In the genomic region with DNA sequence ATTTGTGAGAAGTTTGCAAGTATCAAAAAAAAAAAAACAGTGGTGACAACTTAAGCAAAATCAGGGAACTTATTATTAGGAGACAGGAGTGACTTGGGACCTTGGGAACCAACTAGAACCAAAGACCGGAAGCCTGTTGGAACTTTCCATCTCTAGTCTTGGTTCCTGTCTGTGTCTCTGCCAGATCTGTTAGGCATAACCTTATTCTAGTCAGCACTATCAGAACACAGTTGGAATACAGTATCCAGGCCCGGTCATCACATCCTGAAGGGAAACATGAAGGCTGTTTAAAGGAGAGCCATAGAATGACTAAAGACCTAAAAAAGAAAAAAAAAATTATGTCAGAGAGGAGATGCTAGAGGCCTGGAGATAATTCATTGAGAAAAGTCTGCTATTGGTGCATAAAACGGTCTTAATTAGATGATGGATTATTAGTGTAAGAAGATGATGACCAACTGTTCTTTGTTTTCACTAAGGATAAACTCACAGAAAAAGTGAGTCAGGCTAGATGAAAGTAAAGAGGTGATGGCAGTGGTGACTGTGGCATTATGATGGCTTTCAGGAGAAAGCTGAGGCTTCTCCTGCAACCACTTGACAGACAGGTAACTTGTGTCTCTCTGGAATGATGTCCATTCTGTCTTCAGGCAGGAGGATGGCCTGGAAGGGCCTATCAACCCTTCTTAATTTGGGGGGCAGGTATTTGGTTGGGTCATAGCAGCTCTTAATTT, we compare ENCODE assay signal across 24 cellular contexts. TPM values are rescaled to one million over a fixed set of nuclear protein-coding genes. Genes with fewer than 3 reads are reported as not detected.
"Had no signal": no experiment of that assay in that cellular context is flagged by ENCODE, and none has a peak within 500 bp of the region (broad histone marks: within the 10 kb centered on the region; RNA-seq: fewer than 3 reads in every experiment).

No MANE protein-coding gene starts in this region.

- H3K27ac ChIP-seq: breast epithelium, coronary artery, esophagus muscularis mucosa, left ventricle myocardium inferior, ovary, psoas muscle, right atrium auricular region, transverse colon, WERI-Rb-1 had no signal

- H3K36me3 ChIP-seq: breast epithelium, esophagus muscularis mucosa, left ventricle myocardium inferior, ovary, right atrium auricular region, transverse colon, WERI-Rb-1 had no signal

- FAIRE-seq: frontal cortex, TTC549 had no signal

- H3K27me3 ChIP-seq: breast epithelium, esophagus muscularis mucosa, ovary, right atrium auricular region, transverse colon had no signal

- H3K9me3 ChIP-seq: breast epithelium, esophagus muscularis mucosa, left ventricle myocardium inferior, ovary, psoas muscle, right atrium auricular region, transverse colon had no signal

- H3K27me3 Mint-ChIP-seq: activated naive CD4-positive, alpha-beta T cell treated with anti-CD3 and anti-CD28 coated beads, Interleukin-2, amount 50 U/mL, for 24 hours had no signal

- H3K27ac Mint-ChIP-seq: activated naive CD4-positive, alpha-beta T cell treated with anti-CD3 and anti-CD28 coated beads, Interleukin-2, amount 50 U/mL, for 24 hours; natural killer cell treated with Interleukin-12 subunit alpha and Interleukin-12 subunit beta and Interleukin-15 and Interleukin-18, amount 100 ng/mL, for 72 hours had no signal

- DNase-seq: activated CD4-positive, CD25-positive, alpha-beta regulatory T cell treated with anti-CD3 and anti-CD28 coated beads, Interleukin-2, amount 50 U/mL, for 72 hours; activated CD8-positive, alpha-beta memory T cell treated with anti-CD3 and anti-CD28 coated beads, Interleukin-2, amount 50 U/mL, for 48 hours; activated gamma-delta T cell; activated T-cell treated with anti-CD3 and anti-CD28 coated beads, Interleukin-2, amount 50 U/mL, for 48 hours; amniotic stem cell; cerebellar nuclear complex; hippocampal formation; kidney glomerular epithelial cell; left ventricle myocardium inferior; midbrain; ovary; psoas muscle; stimulated activated CD4-positive, alpha-beta T cell treated with anti-CD3 and anti-CD28 coated beads, Interleukin-12 subunit alpha, Interleukin-12 subunit beta, amount 100 ng/mL, for 4 hours; T-helper 1 cell; transverse colon; WERI-Rb-1 had no signal

- H3K4me3 Mint-ChIP-seq: activated naive CD4-positive, alpha-beta T cell treated with anti-CD3 and anti-CD28 coated beads, Interleukin-2, amount 50 U/mL, for 24 hours; natural killer cell treated with Interleukin-12 subunit alpha and Interleukin-12 subunit beta and Interleukin-15 and Interleukin-18, amount 100 ng/mL, for 72 hours had no signal

- H3K36me3 Mint-ChIP-seq: natural killer cell treated with Interleukin-12 subunit alpha and Interleukin-12 subunit beta and Interleukin-15 and Interleukin-18, amount 100 ng/mL, for 72 hours had no signal

- ATAC-seq: natural killer cell treated with Interleukin-12 subunit alpha and Interleukin-12 subunit beta and Interleukin-15 and Interleukin-18, amount 100 ng/mL, for 72 hours; psoas muscle had no signal

- H3K4me3 ChIP-seq: breast epithelium, coronary artery, esophagus muscularis mucosa, left ventricle myocardium inferior, ovary, psoas muscle, right atrium auricular region, transverse colon had no signal

- H3K4me1 ChIP-seq: breast epithelium, psoas muscle had no signal

- H3K9me3 Mint-ChIP-seq: activated naive CD4-positive, alpha-beta T cell treated with anti-CD3 and anti-CD28 coated beads, Interleukin-2, amount 50 U/mL, for 24 hours; natural killer cell treated with Interleukin-12 subunit alpha and Interleukin-12 subunit beta and Interleukin-15 and Interleukin-18, amount 100 ng/mL, for 72 hours had no signal

RNA-seq across cellular contexts. Expression of a gene that starts 28.2 kb away (rescaled TPM):
- total RNA-seq: natural killer cell treated with Interleukin-12 subunit alpha and Interleukin-12 subunit beta and Interleukin-15 and Interleukin-18, amount 100 ng/mL, for 72 hours had no signal
